ENCODE assay signal across 1 cellular context in genomic region chr2:48316753-48317750, GRCh38.
TF ChIP-seq lines count a peak whose summit lies in the region.

No MANE protein-coding gene starts in this region.

TF ChIP-seq in HepG2, 621 proteins besides CTCF, POLR2A, EP300 and RAD21 (continued from another document and continues in another):
- TF ChIP-seq, protein P1, sequence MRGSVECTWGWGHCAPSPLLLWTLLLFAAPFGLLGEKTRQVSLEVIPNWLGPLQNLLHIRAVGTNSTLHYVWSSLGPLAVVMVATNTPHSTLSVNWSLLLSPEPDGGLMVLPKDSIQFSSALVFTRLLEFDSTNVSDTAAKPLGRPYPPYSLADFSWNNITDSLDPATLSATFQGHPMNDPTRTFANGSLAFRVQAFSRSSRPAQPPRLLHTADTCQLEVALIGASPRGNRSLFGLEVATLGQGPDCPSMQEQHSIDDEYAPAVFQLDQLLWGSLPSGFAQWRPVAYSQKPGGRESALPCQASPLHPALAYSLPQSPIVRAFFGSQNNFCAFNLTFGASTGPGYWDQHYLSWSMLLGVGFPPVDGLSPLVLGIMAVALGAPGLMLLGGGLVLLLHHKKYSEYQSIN (CRISPR knock-in tag; IDR thresholded peaks at IDR 0.05; ENCODE audit: borderline replicate concordance): no peak
- TF ChIP-seq NCOA5 (CRISPR knock-in tag; IDR thresholded peaks at IDR 0.05): no peak
- TF ChIP-seq ZNF121 (CRISPR knock-in tag; IDR thresholded peaks at IDR 0.05): peak; percentile 99
- TF ChIP-seq, protein P2, sequence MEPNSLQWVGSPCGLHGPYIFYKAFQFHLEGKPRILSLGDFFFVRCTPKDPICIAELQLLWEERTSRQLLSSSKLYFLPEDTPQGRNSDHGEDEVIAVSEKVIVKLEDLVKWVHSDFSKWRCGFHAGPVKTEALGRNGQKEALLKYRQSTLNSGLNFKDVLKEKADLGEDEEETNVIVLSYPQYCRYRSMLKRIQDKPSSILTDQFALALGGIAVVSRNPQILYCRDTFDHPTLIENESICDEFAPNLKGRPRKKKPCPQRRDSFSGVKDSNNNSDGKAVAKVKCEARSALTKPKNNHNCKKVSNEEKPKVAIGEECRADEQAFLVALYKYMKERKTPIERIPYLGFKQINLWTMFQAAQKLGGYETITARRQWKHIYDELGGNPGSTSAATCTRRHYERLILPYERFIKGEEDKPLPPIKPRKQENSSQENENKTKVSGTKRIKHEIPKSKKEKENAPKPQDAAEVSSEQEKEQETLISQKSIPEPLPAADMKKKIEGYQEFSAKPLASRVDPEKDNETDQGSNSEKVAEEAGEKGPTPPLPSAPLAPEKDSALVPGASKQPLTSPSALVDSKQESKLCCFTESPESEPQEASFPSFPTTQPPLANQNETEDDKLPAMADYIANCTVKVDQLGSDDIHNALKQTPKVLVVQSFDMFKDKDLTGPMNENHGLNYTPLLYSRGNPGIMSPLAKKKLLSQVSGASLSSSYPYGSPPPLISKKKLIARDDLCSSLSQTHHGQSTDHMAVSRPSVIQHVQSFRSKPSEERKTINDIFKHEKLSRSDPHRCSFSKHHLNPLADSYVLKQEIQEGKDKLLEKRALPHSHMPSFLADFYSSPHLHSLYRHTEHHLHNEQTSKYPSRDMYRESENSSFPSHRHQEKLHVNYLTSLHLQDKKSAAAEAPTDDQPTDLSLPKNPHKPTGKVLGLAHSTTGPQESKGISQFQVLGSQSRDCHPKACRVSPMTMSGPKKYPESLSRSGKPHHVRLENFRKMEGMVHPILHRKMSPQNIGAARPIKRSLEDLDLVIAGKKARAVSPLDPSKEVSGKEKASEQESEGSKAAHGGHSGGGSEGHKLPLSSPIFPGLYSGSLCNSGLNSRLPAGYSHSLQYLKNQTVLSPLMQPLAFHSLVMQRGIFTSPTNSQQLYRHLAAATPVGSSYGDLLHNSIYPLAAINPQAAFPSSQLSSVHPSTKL (CRISPR knock-in tag; IDR thresholded peaks at IDR 0.05): no peak
- no peak for TF ChIP-seq BRD4 (CRISPR knock-in tag; IDR thresholded peaks at IDR 0.05)
- TF ChIP-seq DBP (CRISPR knock-in tag; IDR thresholded peaks at IDR 0.05; ENCODE audit: not compliant biosample characterization): no peak
- no peak for TF ChIP-seq MATR3 (CRISPR knock-in tag; IDR thresholded peaks at IDR 0.05)
- TF ChIP-seq ZNF230 (CRISPR knock-in tag; IDR thresholded peaks at IDR 0.05): peak; percentile 27; the same call in 1 of the 2 replicates
- no peak for TF ChIP-seq ZNF672 (CRISPR knock-in tag; IDR thresholded peaks at IDR 0.05)
- no peak for TF ChIP-seq FIP1L1 (IDR thresholded peaks at IDR 0.05; ENCODE audit: borderline replicate concordance, insufficient read depth, low read depth, low read length)
- 0 out of 2 replicates have a peak, but pooled peaks have one; percentile 33 for TF ChIP-seq FOXC1 (CRISPR knock-in tag; IDR thresholded peaks at IDR 0.05; ENCODE audit: borderline replicate concordance)
- TF ChIP-seq ERF (CRISPR knock-in tag; IDR thresholded peaks at IDR 0.05): no peak
- TF ChIP-seq, protein P3, sequence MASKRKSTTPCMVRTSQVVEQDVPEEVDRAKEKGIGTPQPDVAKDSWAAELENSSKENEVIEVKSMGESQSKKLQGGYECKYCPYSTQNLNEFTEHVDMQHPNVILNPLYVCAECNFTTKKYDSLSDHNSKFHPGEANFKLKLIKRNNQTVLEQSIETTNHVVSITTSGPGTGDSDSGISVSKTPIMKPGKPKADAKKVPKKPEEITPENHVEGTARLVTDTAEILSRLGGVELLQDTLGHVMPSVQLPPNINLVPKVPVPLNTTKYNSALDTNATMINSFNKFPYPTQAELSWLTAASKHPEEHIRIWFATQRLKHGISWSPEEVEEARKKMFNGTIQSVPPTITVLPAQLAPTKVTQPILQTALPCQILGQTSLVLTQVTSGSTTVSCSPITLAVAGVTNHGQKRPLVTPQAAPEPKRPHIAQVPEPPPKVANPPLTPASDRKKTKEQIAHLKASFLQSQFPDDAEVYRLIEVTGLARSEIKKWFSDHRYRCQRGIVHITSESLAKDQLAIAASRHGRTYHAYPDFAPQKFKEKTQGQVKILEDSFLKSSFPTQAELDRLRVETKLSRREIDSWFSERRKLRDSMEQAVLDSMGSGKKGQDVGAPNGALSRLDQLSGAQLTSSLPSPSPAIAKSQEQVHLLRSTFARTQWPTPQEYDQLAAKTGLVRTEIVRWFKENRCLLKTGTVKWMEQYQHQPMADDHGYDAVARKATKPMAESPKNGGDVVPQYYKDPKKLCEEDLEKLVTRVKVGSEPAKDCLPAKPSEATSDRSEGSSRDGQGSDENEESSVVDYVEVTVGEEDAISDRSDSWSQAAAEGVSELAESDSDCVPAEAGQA (IDR thresholded peaks at IDR 0.05; ENCODE audit: low read depth): no peak
- TF ChIP-seq, protein P3 (CRISPR knock-in tag; IDR thresholded peaks at IDR 0.05; ENCODE audit: borderline replicate concordance): no peak
- TF ChIP-seq, protein P4, sequence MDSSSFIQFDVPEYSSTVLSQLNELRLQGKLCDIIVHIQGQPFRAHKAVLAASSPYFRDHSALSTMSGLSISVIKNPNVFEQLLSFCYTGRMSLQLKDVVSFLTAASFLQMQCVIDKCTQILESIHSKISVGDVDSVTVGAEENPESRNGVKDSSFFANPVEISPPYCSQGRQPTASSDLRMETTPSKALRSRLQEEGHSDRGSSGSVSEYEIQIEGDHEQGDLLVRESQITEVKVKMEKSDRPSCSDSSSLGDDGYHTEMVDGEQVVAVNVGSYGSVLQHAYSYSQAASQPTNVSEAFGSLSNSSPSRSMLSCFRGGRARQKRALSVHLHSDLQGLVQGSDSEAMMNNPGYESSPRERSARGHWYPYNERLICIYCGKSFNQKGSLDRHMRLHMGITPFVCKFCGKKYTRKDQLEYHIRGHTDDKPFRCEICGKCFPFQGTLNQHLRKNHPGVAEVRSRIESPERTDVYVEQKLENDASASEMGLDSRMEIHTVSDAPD (CRISPR knock-in tag; IDR thresholded peaks at IDR 0.05): no peak
- no peak for TF ChIP-seq ZNF891 (CRISPR knock-in tag; IDR thresholded peaks at IDR 0.05)
- no peak for TF ChIP-seq ZNF329 (CRISPR knock-in tag; IDR thresholded peaks at IDR 0.05; ENCODE audit: low read depth)
- TF ChIP-seq LCORL (IDR thresholded peaks at IDR 0.05): no peak
- TF ChIP-seq LCORL (CRISPR knock-in tag; IDR thresholded peaks at IDR 0.05): no peak; the same call in 1 of the 2 replicates
- TF ChIP-seq, protein P5, sequence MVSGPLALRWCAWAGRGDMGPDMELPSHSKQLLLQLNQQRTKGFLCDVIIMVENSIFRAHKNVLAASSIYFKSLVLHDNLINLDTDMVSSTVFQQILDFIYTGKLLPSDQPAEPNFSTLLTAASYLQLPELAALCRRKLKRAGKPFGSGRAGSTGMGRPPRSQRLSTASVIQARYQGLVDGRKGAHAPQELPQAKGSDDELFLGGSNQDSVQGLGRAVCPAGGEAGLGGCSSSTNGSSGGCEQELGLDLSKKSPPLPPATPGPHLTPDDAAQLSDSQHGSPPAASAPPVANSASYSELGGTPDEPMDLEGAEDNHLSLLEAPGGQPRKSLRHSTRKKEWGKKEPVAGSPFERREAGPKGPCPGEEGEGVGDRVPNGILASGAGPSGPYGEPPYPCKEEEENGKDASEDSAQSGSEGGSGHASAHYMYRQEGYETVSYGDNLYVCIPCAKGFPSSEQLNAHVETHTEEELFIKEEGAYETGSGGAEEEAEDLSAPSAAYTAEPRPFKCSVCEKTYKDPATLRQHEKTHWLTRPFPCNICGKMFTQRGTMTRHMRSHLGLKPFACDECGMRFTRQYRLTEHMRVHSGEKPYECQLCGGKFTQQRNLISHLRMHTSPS (CRISPR knock-in tag; IDR thresholded peaks at IDR 0.05; ENCODE audit: low read depth): no peak
- no peak for TF ChIP-seq TEAD3 (CRISPR knock-in tag; optimal IDR thresholded peaks at IDR 0.05; ENCODE audit: borderline replicate concordance)
- TF ChIP-seq SUZ12 (IDR thresholded peaks at IDR 0.05; ENCODE audit: low read depth, low read length): no peak
- TF ChIP-seq, protein P6, sequence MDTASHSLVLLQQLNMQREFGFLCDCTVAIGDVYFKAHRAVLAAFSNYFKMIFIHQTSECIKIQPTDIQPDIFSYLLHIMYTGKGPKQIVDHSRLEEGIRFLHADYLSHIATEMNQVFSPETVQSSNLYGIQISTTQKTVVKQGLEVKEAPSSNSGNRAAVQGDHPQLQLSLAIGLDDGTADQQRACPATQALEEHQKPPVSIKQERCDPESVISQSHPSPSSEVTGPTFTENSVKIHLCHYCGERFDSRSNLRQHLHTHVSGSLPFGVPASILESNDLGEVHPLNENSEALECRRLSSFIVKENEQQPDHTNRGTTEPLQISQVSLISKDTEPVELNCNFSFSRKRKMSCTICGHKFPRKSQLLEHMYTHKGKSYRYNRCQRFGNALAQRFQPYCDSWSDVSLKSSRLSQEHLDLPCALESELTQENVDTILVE (CRISPR knock-in tag; IDR thresholded peaks at IDR 0.05): no peak
- TF ChIP-seq ELF3 (CRISPR knock-in tag; IDR thresholded peaks at IDR 0.05): no peak
- no peak for TF ChIP-seq CCAR2 (optimal IDR thresholded peaks at IDR 0.05; ENCODE audit: low read depth, low read length)
- TF ChIP-seq SP1 (IDR thresholded peaks at IDR 0.05): no peak
- TF ChIP-seq SP1 (CRISPR knock-in tag; IDR thresholded peaks at IDR 0.05): no peak
- TF ChIP-seq GABPB1 (CRISPR knock-in tag; IDR thresholded peaks at IDR 0.05): 0 out of 2 replicates have a peak, but pooled peaks have one; percentile 7
- TF ChIP-seq ZNF781 (CRISPR knock-in tag; IDR thresholded peaks at IDR 0.05; ENCODE audit: borderline replicate concordance, not compliant biosample characterization): no peak
- peak; percentile 21 for TF ChIP-seq MED1 (CRISPR knock-in tag; IDR thresholded peaks at IDR 0.05)
- TF ChIP-seq CEBPG (CRISPR knock-in tag; IDR thresholded peaks at IDR 0.05): peak; percentile 81
- no peak for TF ChIP-seq THAP11 (CRISPR knock-in tag; IDR thresholded peaks at IDR 0.05)
- peak; percentile 67 for TF ChIP-seq ZNF263 (CRISPR knock-in tag; IDR thresholded peaks at IDR 0.05)
- TF ChIP-seq ZNF3 (CRISPR knock-in tag; IDR thresholded peaks at IDR 0.05): no peak
- TF ChIP-seq, protein P7, sequence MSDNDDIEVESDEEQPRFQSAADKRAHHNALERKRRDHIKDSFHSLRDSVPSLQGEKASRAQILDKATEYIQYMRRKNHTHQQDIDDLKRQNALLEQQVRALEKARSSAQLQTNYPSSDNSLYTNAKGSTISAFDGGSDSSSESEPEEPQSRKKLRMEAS (IDR thresholded peaks at IDR 0.05): no peak
- peak; percentile 49; the same call in 1 of the 2 replicates for TF ChIP-seq KDM1A (CRISPR knock-in tag; IDR thresholded peaks at IDR 0.05)
- no peak for TF ChIP-seq ZNF841 (CRISPR knock-in tag; IDR thresholded peaks at IDR 0.05; ENCODE audit: borderline replicate concordance)
- TF ChIP-seq ZNF775 (CRISPR knock-in tag; IDR thresholded peaks at IDR 0.05; ENCODE audit: borderline replicate concordance): no peak
- no peak for TF ChIP-seq DMTF1 (CRISPR knock-in tag; IDR thresholded peaks at IDR 0.05)
- TF ChIP-seq, protein P8, sequence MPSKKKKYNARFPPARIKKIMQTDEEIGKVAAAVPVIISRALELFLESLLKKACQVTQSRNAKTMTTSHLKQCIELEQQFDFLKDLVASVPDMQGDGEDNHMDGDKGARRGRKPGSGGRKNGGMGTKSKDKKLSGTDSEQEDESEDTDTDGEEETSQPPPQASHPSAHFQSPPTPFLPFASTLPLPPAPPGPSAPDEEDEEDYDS (CRISPR knock-in tag; IDR thresholded peaks at IDR 0.05): no peak
- TF ChIP-seq FOXP4 (CRISPR knock-in tag; IDR thresholded peaks at IDR 0.05): 0 out of 2 replicates have a peak, but pooled peaks have one; percentile 13
- no peak for TF ChIP-seq ZFX (CRISPR knock-in tag; IDR thresholded peaks at IDR 0.05; ENCODE audit: low read depth)
